ENCODE assay signal across 1 cellular context in the genomic region with DNA sequence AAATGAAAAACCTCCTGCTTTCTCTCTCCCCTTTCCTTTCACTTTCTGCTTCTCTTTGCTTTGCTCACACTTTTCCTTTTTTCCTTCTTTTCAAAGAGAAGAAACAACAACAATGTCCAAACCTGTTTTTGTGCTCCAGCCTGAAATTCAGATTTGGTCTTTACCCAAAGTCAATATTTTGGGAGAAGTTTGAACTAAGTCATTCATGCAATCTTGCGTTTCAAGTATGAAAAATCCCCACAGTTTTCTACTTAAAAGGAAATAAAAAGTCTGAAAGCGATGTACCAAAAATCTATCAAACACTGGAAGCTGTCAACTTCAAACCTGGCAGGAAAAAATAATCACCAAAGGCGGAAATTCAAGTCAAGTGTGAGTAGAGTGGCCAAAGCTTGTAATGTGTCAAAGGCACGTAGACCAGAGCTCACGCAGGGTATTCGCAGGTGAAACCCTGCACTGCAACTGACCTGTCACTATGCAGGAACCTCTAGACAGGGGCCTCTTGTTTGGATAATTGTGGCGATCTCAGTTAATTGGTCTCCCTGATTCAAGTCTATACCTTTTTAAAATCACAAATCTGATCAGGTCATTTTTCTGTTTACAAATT.
TF ChIP-seq lines count a peak whose summit lies in the region.

No MANE protein-coding gene starts in this region.

TF ChIP-seq in IMR-90, 13 proteins besides CTCF, POLR2A, EP300 and RAD21 (continued from another document):
- TF ChIP-seq SMC3 (IDR thresholded peaks at IDR 0.05; ENCODE audit: low read depth, low read length) = no peak
